6 cellular contexts compared by ENCODE assay signal in the genomic region with DNA sequence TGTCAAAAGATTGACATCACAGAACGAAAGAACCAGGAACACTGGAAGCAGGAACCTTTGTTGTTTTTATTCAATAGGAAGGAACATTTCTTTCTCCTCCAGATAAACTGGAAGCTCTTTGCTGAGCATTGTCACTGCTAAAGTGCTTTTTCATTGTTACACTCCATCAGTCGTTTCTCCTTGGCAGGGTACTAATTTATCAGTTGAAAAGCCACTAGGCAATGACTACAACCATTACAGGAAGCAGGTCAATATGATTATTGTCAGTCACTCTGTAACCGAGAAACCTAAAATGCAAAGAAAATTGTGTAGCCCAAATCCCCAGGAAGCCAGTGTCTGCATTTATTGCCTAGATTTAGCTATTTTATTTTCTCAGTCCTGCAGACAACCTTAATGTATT.
"Had no signal": no experiment of that assay in that cellular context is flagged by ENCODE, and none has a peak within 500 bp of the region (broad histone marks: within the 10 kb centered on the region; RNA-seq: fewer than 3 reads in every experiment).

No MANE protein-coding gene starts in this region.

- H2AFZ ChIP-seq: GM23248 had no signal

- H3K4me3 ChIP-seq: GM23248, HAP-1 had no signal

- H3K27ac ChIP-seq: GM23248, HL-60 had no signal

- H3K4me1 ChIP-seq: HAP-1 had no signal

- DNase-seq: GM23248, GOT3, H7, HFFc6 had no signal

- H3K36me3 ChIP-seq: HAP-1 had no signal
